ENCODE assay signal across 8 cellular contexts in genomic region chr13:33542309-33543088, GRCh38.
DNase-seq lines count a peak whose midpoint lies in the region; ATAC-seq, FAIRE-seq and TF ChIP-seq lines count a peak whose summit lies in the region.

No MANE protein-coding gene starts in this region.

- 1% methylated on average over 59 of the region's 70 CpGs; no CpG with 5 or more reads in 1 of the 2 experiments for WGBS in H1 (ENCODE audit: extremely low coverage in 1 of 2, insufficient coverage in 1 of 2, insufficient read length in 1 of 2, insufficient replicate concordance in 2 of 2, low coverage in 1 of 2, low lambda C conversion rate in 2 of 2, missing lambda C conversion rate in 1 of 2), 2 experiments
- under 1% methylated on average over 70 of the region's 70 CpGs for WGBS in mesenchymal stem cell

- peaks cover 32% of the 10 kb centered on the region for H3K4me1 Mint-ChIP-seq in activated CD8-positive, alpha-beta memory T cell treated with anti-CD3 and anti-CD28 coated beads, Interleukin-2, amount 10 ng/mL, durations not matched to agents 7 days and 5 days

- peak overlapping the region; percentile 63 to 80 (median 74) for H3K4me3 ChIP-seq in H1 (ENCODE audit: extremely low read depth in 1 of 4, insufficient read depth in 2 of 4, low read depth in 3 of 4, low read length in 4 of 4)
- H3K4me3 ChIP-seq in mesenchymal stem cell (ENCODE audit: insufficient read depth in 1 of 2, low read depth in 1 of 2, low read length in 2 of 2), result peak overlapping the region; percentile 32 to 79

- H2BK12ac ChIP-seq in H1 (ENCODE audit: low read depth, low read length) (peak overlapping the region; percentile 83; the same call in 1 of the 2 replicates), mesenchymal stem cell (ENCODE audit: low read length in 2 of 2) (peak overlapping the region in 1 of 2 experiments; percentile 49)

- H3K27ac Mint-ChIP-seq in activated CD8-positive, alpha-beta memory T cell treated with anti-CD3 and anti-CD28 coated beads, Interleukin-2, amount 10 ng/mL, durations not matched to agents 7 days and 5 days, result peak overlapping the region; percentile 97

- peak overlapping the region; percentile 80 for H3K4me3 Mint-ChIP-seq in activated CD8-positive, alpha-beta memory T cell treated with anti-CD3 and anti-CD28 coated beads, Interleukin-2, amount 10 ng/mL, durations not matched to agents 7 days and 5 days

- peak; percentile 97 for DNase-seq in COR-L47 (lab: John Stamatoyannopoulos, UW)
- DNase-seq in GM20000 (ENCODE audit: low spot score), result peak; percentile 89
- DNase-seq in HT-29 (ENCODE audit: low spot score), result peak; percentile 100
- peak; percentile 99 to 100 for DNase-seq in NOMO-1 (lab: John Stamatoyannopoulos, UW; ENCODE audit: unreplicated experiment in 2 of 2)
- peak; percentile 98 for DNase-seq in activated CD8-positive, alpha-beta memory T cell treated with anti-CD3 and anti-CD28 coated beads, Interleukin-2, amount 10 ng/mL, durations not matched to agents 7 days and 5 days
- peak; percentile 86 to 95 for DNase-seq in H1 (ENCODE audit: low read depth in 1 of 2, low spot score in 2 of 2)
- peak; percentile 99 for DNase-seq in mesenchymal stem cell
- peak; percentile 99 for DNase-seq in stimulated activated CD8-positive, alpha-beta memory T cell treated with anti-CD3 and anti-CD28 coated beads, Interleukin-12 subunit alpha, Interleukin-12 subunit beta, amount 100 ng/mL, for 4 hours (ENCODE audit: low read depth)

- H3K9me3 Mint-ChIP-seq in activated CD8-positive, alpha-beta memory T cell treated with anti-CD3 and anti-CD28 coated beads, Interleukin-2, amount 10 ng/mL, durations not matched to agents 7 days and 5 days (ENCODE audit: low read depth), result no peaks in the 10 kb centered on the region

- no peaks in the 10 kb centered on the region for H3K79me1 ChIP-seq in H1 (ENCODE audit: low read depth, low read length)
- no peaks in the 10 kb centered on the region for H3K79me1 ChIP-seq in mesenchymal stem cell (replicated peaks; ENCODE audit: low read length, poor library complexity, severe bottlenecking)

- H3K14ac ChIP-seq in H1 (ENCODE audit: insufficient read length) (no peak overlapping the region), mesenchymal stem cell (ENCODE audit: low read length in 2 of 2) (no peak overlapping the region)

- no peaks in the 10 kb centered on the region for H4K20me1 ChIP-seq in H1 (replicated peaks in 1 of 2; ENCODE audit: control insufficient read depth in 1 of 2, insufficient read depth in 2 of 2, low read length in 2 of 2)

- H2BK5ac ChIP-seq in H1 (ENCODE audit: low read depth, low read length) (peak overlapping the region; percentile 87), mesenchymal stem cell (ENCODE audit: low read depth, low read length, poor library complexity, severe bottlenecking) (peak overlapping the region; percentile 67)

- no peaks in the 10 kb centered on the region for H3K27me3 ChIP-seq in H1 (replicated peaks in 1 of 4; ENCODE audit: control insufficient read depth in 3 of 4, extremely low read depth in 1 of 4, insufficient read depth in 3 of 4, low read length in 3 of 4)
- H3K27me3 ChIP-seq in mesenchymal stem cell (ENCODE audit: control insufficient read depth in 1 of 2, insufficient read depth in 1 of 2, low read length in 2 of 2), result no peaks in the 10 kb centered on the region

- H2BK15ac ChIP-seq in H1 (ENCODE audit: low read length), result no peak overlapping the region
- H2BK15ac ChIP-seq in mesenchymal stem cell (ENCODE audit: low read depth, poor library complexity, severe bottlenecking), result no peak overlapping the region

- H4K8ac ChIP-seq in H1 (ENCODE audit: extremely low read depth, insufficient read depth, low read length), result peak overlapping the region; percentile 79; the same call in 1 of the 2 replicates
- H4K8ac ChIP-seq in mesenchymal stem cell (ENCODE audit: low read length), result peak overlapping the region; percentile 45

- H4K91ac ChIP-seq in H1 (replicated peaks; ENCODE audit: insufficient read length, low read length), result peak overlapping the region; percentile 91
- H4K91ac ChIP-seq in mesenchymal stem cell (ENCODE audit: low read length), result peak overlapping the region; percentile 70

- H3K4me2 ChIP-seq in H1 (ENCODE audit: insufficient read depth in 1 of 2, low read depth in 2 of 2, low read length in 2 of 2) (peak overlapping the region; percentile 75 to 81), mesenchymal stem cell (ENCODE audit: low read length, poor library complexity, severe bottlenecking) (peak overlapping the region; percentile 54)

- H3K36me3 ChIP-seq in H1 (ENCODE audit: control insufficient read depth in 2 of 4, insufficient read depth in 4 of 4, low read length in 3 of 4), result no peaks in the 10 kb centered on the region
- H3K36me3 ChIP-seq in mesenchymal stem cell (ENCODE audit: control insufficient read depth in 1 of 2, insufficient read depth in 2 of 2, low read depth in 1 of 2, low read length in 2 of 2), result no peaks in the 10 kb centered on the region

- peak; percentile 62 for FAIRE-seq in H1 (lab: Jason Lieb, UNC)

- H3K4ac ChIP-seq in H1 (replicated peaks; ENCODE audit: insufficient read length, low read depth, low read length), result peak overlapping the region; percentile 35
- H3K4ac ChIP-seq in mesenchymal stem cell (ENCODE audit: low read depth in 1 of 2, low read length in 2 of 2), result peak overlapping the region; percentile 35 to 71

- H2BK120ac ChIP-seq in H1 (replicated peaks; ENCODE audit: low read depth, low read length) (peak overlapping the region; percentile 29), mesenchymal stem cell (ENCODE audit: low read depth, low read length) (peak overlapping the region; percentile 73)

- H3K23ac ChIP-seq in H1 (ENCODE audit: insufficient read length), result no peak overlapping the region
- no peak overlapping the region for H3K23ac ChIP-seq in mesenchymal stem cell (ENCODE audit: low read length in 2 of 2)

- H3K4me1 ChIP-seq in H1 (replicated peaks in 1 of 4; ENCODE audit: control insufficient read depth in 3 of 4, insufficient read depth in 4 of 4, low read length in 3 of 4) (peaks cover 0 to 9% (median 5%) of the 10 kb centered on the region in 4 experiments; a peak in 4 of 7 replicates), mesenchymal stem cell (ENCODE audit: control insufficient read depth, insufficient read depth, low read depth, low read length) (no peaks in the 10 kb centered on the region)

- H3K79me2 ChIP-seq in H1 (ENCODE audit: control insufficient read depth in 1 of 2, insufficient read depth in 2 of 2, low read length in 2 of 2), result no peaks in the 10 kb centered on the region

- H3K56ac ChIP-seq in H1 (replicated peaks; ENCODE audit: insufficient read length, low read depth, low read length), result peak overlapping the region; percentile 92

- H3K36me3 Mint-ChIP-seq in activated CD8-positive, alpha-beta memory T cell treated with anti-CD3 and anti-CD28 coated beads, Interleukin-2, amount 10 ng/mL, durations not matched to agents 7 days and 5 days, result peaks cover 6% of the 10 kb centered on the region

- H3K27ac ChIP-seq in H1 (ENCODE audit: low read depth, low read length) (peak overlapping the region; percentile 88), mesenchymal stem cell (ENCODE audit: low read length, poor library complexity, severe bottlenecking) (peak overlapping the region; percentile 99)

- H2AK5ac ChIP-seq in H1 (ENCODE audit: low read depth, low read length) (no peak overlapping the region), mesenchymal stem cell (ENCODE audit: low read length, severe bottlenecking) (peak overlapping the region; percentile 29)

- POLR2A ChIA-PET in H1 (lab: Charles Lee; ENCODE audit: partially characterized antibody), result interaction anchor here (0.6 to 1.1 kb wide), 6 partner anchors 18 to 181 kb away, joined by 3 to 4 read pairs (median 3); no protein-coding TSS in a partner anchor

- H3K9ac ChIP-seq in H1 (replicated peaks in 1 of 4; ENCODE audit: extremely low read depth in 1 of 4, low read depth in 3 of 4, low read length in 3 of 4), result peak overlapping the region; percentile 62 to 94 (median 90)
- H3K9ac ChIP-seq in mesenchymal stem cell (ENCODE audit: low read length), result peak overlapping the region; percentile 95

- peak; percentile 82 for TF ChIP-seq CTCF in GM20000 (IDR thresholded peaks at IDR 0.05; ENCODE audit: extremely low read depth, missing control alignments)
- TF ChIP-seq CTCF in H1 (IDR thresholded peaks at IDR 0.05; ENCODE audit: control extremely low read depth in 1 of 3, insufficient read depth in 1 of 3, low read depth in 1 of 3, low read length in 3 of 3), result peak; percentile 70 to 74 (median 74)

- CTCF ChIA-PET in activated CD8-positive, alpha-beta memory T cell treated with anti-CD3 and anti-CD28 coated beads, Interleukin-2, amount 10 ng/mL, durations not matched to agents 7 days and 5 days (lab: Charles Lee), result interaction anchor here (0.6 to 3.1 kb wide), 18 partner anchors 13 to 957 kb away, joined by 3 to 34 read pairs (median 4); partner anchors contain the start of gene PDS5B
- CTCF ChIA-PET in H1 (lab: Charles Lee; ENCODE audit: partially characterized antibody), result interaction anchor here (0.6 to 1.8 kb wide), 9 partner anchors 11 to 432 kb away, joined by 3 to 5 read pairs (median 3); no protein-coding TSS in a partner anchor

- H3K23me2 ChIP-seq in H1 (ENCODE audit: low read depth, low read length), result 0 out of 2 replicates have a peak, but pooled peaks cover 4% of the 10 kb centered on the region

- no peaks in the 10 kb centered on the region for H3K9me3 ChIP-seq in H1 (ENCODE audit: insufficient read depth in 2 of 2, low read depth in 1 of 2, low read length in 1 of 2)
- H3K9me3 ChIP-seq in mesenchymal stem cell (ENCODE audit: control insufficient read depth, low read length), result no peaks in the 10 kb centered on the region

- H3K18ac ChIP-seq in H1 (ENCODE audit: extremely low read depth, low read length), result peak overlapping the region; percentile 79
- H3K18ac ChIP-seq in mesenchymal stem cell (ENCODE audit: low read depth in 1 of 2, low read length in 2 of 2), result peak overlapping the region; percentile 67 to 85

- H3K27me3 Mint-ChIP-seq in activated CD8-positive, alpha-beta memory T cell treated with anti-CD3 and anti-CD28 coated beads, Interleukin-2, amount 10 ng/mL, durations not matched to agents 7 days and 5 days, result no peaks in the 10 kb centered on the region

- peak overlapping the region; percentile 92 for H4K5ac ChIP-seq in H1 (ENCODE audit: insufficient read length, low read depth, low read length)

- H2BK20ac ChIP-seq in H1 (ENCODE audit: low read length), result no peak overlapping the region

- TF ChIP-seq POLR2A in H1 (IDR thresholded peaks at IDR 0.05; ENCODE audit: control extremely low read depth in 1 of 2, low read depth in 2 of 2, low read length in 2 of 2), result peak; percentile 55 to 85

- peak; percentile 88 to 89 for TF ChIP-seq RAD21 in H1 (IDR thresholded peaks at IDR 0.05 in 1 of 2, conservative IDR thresholded peaks at IDR 0.05 in 1 of 2; ENCODE audit: low read depth in 2 of 2, low read length in 2 of 2)

- H2AFZ ChIP-seq in H1 (ENCODE audit: low read length), result no peak overlapping the region
- no peak overlapping the region for H2AFZ ChIP-seq in mesenchymal stem cell (ENCODE audit: low read depth, low read length)

- peak; percentile 87 for ATAC-seq in activated CD8-positive, alpha-beta memory T cell treated with anti-CD3 and anti-CD28 coated beads, Interleukin-2, amount 10 ng/mL, durations not matched to agents 7 days and 5 days

- TF ChIP-seq EP300 in H1 (IDR thresholded peaks at IDR 0.05; ENCODE audit: borderline replicate concordance in 1 of 2, low read depth in 2 of 2, low read length in 2 of 2), result no peak

Comparison
In these comparisons a context has a peak if more than half of its experiments do, and no peak if none do; other contexts are left out.
1. Peak in every context shown above with its lines: DNase-seq, ATAC-seq, H3K4me3 ChIP-seq and H3K27ac ChIP-seq.